2 cellular contexts compared by ENCODE assay signal in genomic region chr1:153120945-153121344, GRCh38.
TF ChIP-seq lines count a peak whose summit lies in the region.

No MANE protein-coding gene starts in this region.

TF ChIP-seq in A549, 52 proteins besides CTCF, POLR2A, EP300 and RAD21:
- TF ChIP-seq, protein P1, sequence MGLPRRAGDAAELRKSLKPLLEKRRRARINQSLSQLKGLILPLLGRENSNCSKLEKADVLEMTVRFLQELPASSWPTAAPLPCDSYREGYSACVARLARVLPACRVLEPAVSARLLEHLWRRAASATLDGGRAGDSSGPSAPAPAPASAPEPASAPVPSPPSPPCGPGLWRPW (IDR thresholded peaks at IDR 0.05) = no peak
- TF ChIP-seq TP53 (CRISPR knock-in tag; IDR thresholded peaks at IDR 0.05) = no peak
- TF ChIP-seq MAFK (IDR thresholded peaks at IDR 0.05; ENCODE audit: partially characterized antibody) = peak; percentile 62

TF ChIP-seq in H1, 55 proteins besides CTCF, POLR2A, EP300 and RAD21:
- TF ChIP-seq GTF2F1 (IDR thresholded peaks at IDR 0.05; ENCODE audit: borderline replicate concordance, low read depth, low read length) (no peak), RFX5 (IDR thresholded peaks at IDR 0.05; ENCODE audit: borderline replicate concordance, low read depth, low read length) (no peak), CEBPB (IDR thresholded peaks at IDR 0.05; ENCODE audit: low read depth, low read length) (no peak), TEAD4 (IDR thresholded peaks at IDR 0.05; ENCODE audit: low read depth, low read length) (no peak), SP4 (IDR thresholded peaks at IDR 0.05; ENCODE audit: low read length) (no peak), NANOG (IDR thresholded peaks at IDR 0.05; ENCODE audit: insufficient read depth, low read depth, low read length, poor library complexity, severe bottlenecking) (no peak), HDAC6 (IDR thresholded peaks at IDR 0.05; ENCODE audit: low read depth, low read length) (no peak), GABPA (IDR thresholded peaks at IDR 0.05; ENCODE audit: borderline replicate concordance, insufficient read depth, low read length) (no peak), SUZ12 (IDR thresholded peaks at IDR 0.05; ENCODE audit: low read length) (no peak), EGR1 (IDR thresholded peaks at IDR 0.05; ENCODE audit: borderline replicate concordance, low read depth, low read length) (no peak), PHF8 (conservative IDR thresholded peaks at IDR 0.05; ENCODE audit: low read depth, low read length) (no peak), MAFK (IDR thresholded peaks at IDR 0.05; ENCODE audit: low read depth, low read length) (no peak), KDM1A (IDR thresholded peaks at IDR 0.05; ENCODE audit: borderline replicate concordance, low read length) (no peak), TCF12 (IDR thresholded peaks at IDR 0.05; ENCODE audit: low read depth, low read length) (no peak)
- TF ChIP-seq, protein P2, sequence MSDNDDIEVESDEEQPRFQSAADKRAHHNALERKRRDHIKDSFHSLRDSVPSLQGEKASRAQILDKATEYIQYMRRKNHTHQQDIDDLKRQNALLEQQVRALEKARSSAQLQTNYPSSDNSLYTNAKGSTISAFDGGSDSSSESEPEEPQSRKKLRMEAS (IDR thresholded peaks at IDR 0.05) = no peak
